ENCODE assay signal across 8 cellular contexts in the genomic region with DNA sequence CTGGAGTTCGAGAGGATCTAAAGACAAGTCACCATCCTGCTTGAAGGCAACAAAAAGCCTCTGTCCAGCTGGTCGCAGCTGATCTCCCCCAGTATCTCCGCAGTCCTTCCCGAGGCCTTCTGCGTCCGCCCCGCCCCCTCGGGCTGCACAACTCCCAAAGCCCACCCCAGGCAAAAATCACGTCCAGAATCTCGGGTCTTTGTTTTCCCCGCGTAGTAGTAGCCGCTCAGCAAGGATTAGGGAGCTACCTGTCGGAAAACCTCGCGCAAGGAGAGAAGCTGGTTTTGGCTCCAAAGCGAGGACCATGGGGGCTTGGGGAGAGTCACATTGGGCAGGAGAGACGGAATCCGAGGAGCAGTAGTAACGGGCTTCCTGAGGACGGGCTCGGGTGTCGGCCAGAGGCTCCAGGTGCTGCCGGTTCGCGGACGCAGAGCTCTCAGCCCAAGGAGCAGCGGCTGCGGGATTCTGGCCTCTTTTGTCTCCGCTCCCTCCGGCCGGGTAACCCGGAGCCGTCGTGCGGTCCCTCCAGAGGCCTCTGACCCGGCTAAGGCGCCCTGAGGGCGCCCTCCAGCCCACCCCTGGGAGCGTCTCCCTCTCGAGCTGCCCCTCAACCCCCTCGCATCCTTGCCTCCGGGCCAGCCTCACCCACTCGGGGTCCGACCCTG. TPM values are rescaled to one million over a fixed set of nuclear protein-coding genes. Genes with fewer than 3 reads are reported as not detected.
A peak's percentile ranks its signal among the peaks of the same experiment; 100 is the strongest.
DNase-seq lines count a peak whose midpoint lies in the region; ATAC-seq and TF ChIP-seq lines count a peak whose summit lies in the region.

No MANE protein-coding gene starts in this region.

- H3K36me3 ChIP-seq in mucosa of descending colon (ENCODE audit: low read depth): no peaks in the 10 kb centered on the region

- no peaks in the 10 kb centered on the region for H3K9me3 Mint-ChIP-seq in endothelial cell (ENCODE audit: unreplicated experiment)

- H3K4me1 Mint-ChIP-seq in endothelial cell (ENCODE audit: unreplicated experiment): peaks cover 43% of the 10 kb centered on the region

- intact Hi-C loops in mucosa of descending colon (cut with DNase I, micrococcal nuclease): no loop called here

- H3K4me1 ChIP-seq in mucosa of descending colon (ENCODE audit: low read depth): peaks cover 22% of the 10 kb centered on the region

- peaks cover 33% of the 10 kb centered on the region for H3K36me3 Mint-ChIP-seq in endothelial cell (ENCODE audit: low read depth, unreplicated experiment)

- peaks cover 7% of the 10 kb centered on the region for H3K27me3 Mint-ChIP-seq in endothelial cell (ENCODE audit: unreplicated experiment)

- in situ Hi-C loops in SK-MEL-5 (cut with HindIII; ENCODE audit: low pct_unique_long_range_greater_than_20kb, low sequenced_read_pairs): no loop called here

- peak overlapping the region; percentile 97 for H3K4me3 Mint-ChIP-seq in endothelial cell (ENCODE audit: unreplicated experiment)

- no peaks in the 10 kb centered on the region for H3K9me3 ChIP-seq in mucosa of descending colon

- peak overlapping the region; percentile 77 for H3K4me3 ChIP-seq in mucosa of descending colon

- ATAC-seq in HG02852 (IDR thresholded peaks at IDR 0.05; ENCODE audit: unreplicated experiment): peak; percentile 31
- ATAC-seq in mucosa of descending colon: peak; percentile 58
- ATAC-seq in GM18519 (IDR thresholded peaks at IDR 0.05; ENCODE audit: low FRiP score, unreplicated experiment): no peak

- DNase-seq in stimulated activated CD4-positive, alpha-beta T cell treated with anti-CD3 and anti-CD28 coated beads, Interleukin-15, amount 100 ng/mL, for 24 hours: peak; percentile 4
- no peak for DNase-seq in stimulated activated CD4-positive, alpha-beta T cell treated with anti-CD3 and anti-CD28 coated beads, Interleukin-4, amount 100 ng/mL, for 24 hours
- DNase-seq in SK-MEL-5 (ENCODE audit: low read depth, low spot score): peak; percentile 5
- peak; percentile 46 for DNase-seq in endothelial cell (ENCODE audit: low spot score)
- DNase-seq in mucosa of descending colon: peak in 1 of 3 donors; percentile 24
- DNase-seq in DMS153 treated with DMSO at 0.1 percent for 48 hours (lab: John Stamatoyannopoulos, UW; ENCODE audit: unreplicated experiment): no peak

- no peak for TF ChIP-seq CTCF in endothelial cell (IDR thresholded peaks at IDR 0.05; ENCODE audit: unreplicated experiment)
- TF ChIP-seq CTCF in mucosa of descending colon (IDR thresholded peaks at IDR 0.05): no peak

- H3K27ac Mint-ChIP-seq in endothelial cell (ENCODE audit: unreplicated experiment): peak overlapping the region; percentile 89

RNA-seq across cellular contexts. Expression of a gene that starts 0.4 kb away (rescaled TPM):
- 21.0 and 23.1 TPM in 2 replicates for total RNA-seq in SK-MEL-5 (2014; rRNA removed; shearing (Covaris generic))
- polyA plus RNA-seq in SK-MEL-5 (2015; cell fraction: cytosol; rRNA removed): 11.6 and 14.1 TPM in 2 replicates
- 21.3 and 28.0 TPM in 2 replicates for polyA plus RNA-seq in SK-MEL-5 (2015; cell fraction: nucleus; rRNA removed)
- total RNA-seq in endothelial cell (ENCODE audit: unreplicated experiment) (45.5 TPM), mucosa of descending colon (10 to 100 TPM; 26.7 to 34.4 (median 29.1) TPM)

RNA-seq across cellular contexts. Expression of a gene that starts 0.5 kb away (rescaled TPM):
- 7.9 and 9.2 TPM in 2 replicates for total RNA-seq in SK-MEL-5 (2014; rRNA removed; shearing (Covaris generic))
- polyA plus RNA-seq in SK-MEL-5 (2015; cell fraction: cytosol; rRNA removed): 9.4 and 10.9 TPM in 2 replicates
- 14.4 and 31.5 TPM in 2 replicates for polyA plus RNA-seq in SK-MEL-5 (2015; cell fraction: nucleus; rRNA removed)
- total RNA-seq in endothelial cell (ENCODE audit: unreplicated experiment) (14.6 TPM), mucosa of descending colon (10 to 100 TPM; 15.9 to 22.7 (median 22.3) TPM)

RNA-seq across cellular contexts. Expression of a gene that starts 40.1 kb away (rescaled TPM):
- total RNA-seq in SK-MEL-5 (2014; rRNA removed; shearing (Covaris generic)): 16.0 and 16.3 TPM in 2 replicates
- polyA plus RNA-seq in SK-MEL-5 (2015; cell fraction: cytosol; rRNA removed): 10.1 and 10.7 TPM in 2 replicates
- polyA plus RNA-seq in SK-MEL-5 (2015; cell fraction: nucleus; rRNA removed): 10.2 and 15.8 TPM in 2 replicates
- total RNA-seq in endothelial cell (ENCODE audit: unreplicated experiment): 9.6 TPM
- 1 to 10 TPM; 5.0 to 5.4 (median 5.3) TPM for total RNA-seq in mucosa of descending colon

Comparison
In these comparisons a context has a peak if more than half of its experiments do, and no peak if none do; other contexts are left out.
1. DNase-seq: peak in stimulated activated CD4-positive, alpha-beta T cell treated with anti-CD3 and anti-CD28 coated beads, Interleukin-15, amount 100 ng/mL, for 24 hours (single experiment), SK-MEL-5 (single experiment) and endothelial cell (single experiment); none in stimulated activated CD4-positive, alpha-beta T cell treated with anti-CD3 and anti-CD28 coated beads, Interleukin-4, amount 100 ng/mL, for 24 hours (single experiment) and DMS153 treated with DMSO at 0.1 percent for 48 hours (single experiment).